ENCODE assay signal across 8 cellular contexts in the genomic region with DNA sequence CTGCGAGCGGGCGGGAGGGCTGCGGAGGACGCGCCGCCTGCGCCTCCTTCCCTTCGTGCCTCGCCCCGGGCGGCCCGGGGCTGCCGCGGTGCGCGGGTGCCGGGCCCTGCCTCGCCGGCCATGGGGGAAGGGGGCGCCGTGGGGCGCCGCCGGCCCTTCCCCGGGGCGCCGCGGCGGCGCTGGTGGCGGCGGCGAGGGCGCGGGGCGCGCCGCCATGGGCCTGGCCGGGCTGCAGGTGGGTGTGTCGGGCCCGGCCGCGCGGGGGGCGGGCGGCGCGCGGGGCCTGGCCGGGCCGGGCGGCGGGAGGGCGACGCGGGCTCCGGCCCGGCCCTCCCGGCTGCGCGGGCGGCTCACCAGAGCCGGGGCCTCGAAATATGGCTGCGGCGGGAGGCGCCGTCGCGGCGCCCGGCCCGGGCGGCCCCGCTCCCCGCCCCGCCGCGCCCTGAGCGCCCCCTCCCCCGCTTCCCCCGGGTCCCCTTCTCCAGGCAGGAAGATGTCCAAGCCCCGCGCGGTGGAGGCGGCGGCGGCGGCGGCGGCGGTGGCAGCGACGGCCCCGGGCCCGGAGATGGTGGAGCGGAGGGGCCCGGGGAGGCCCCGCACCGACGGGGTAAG. TPM values are rescaled to one million over a fixed set of nuclear protein-coding genes. Genes with fewer than 3 reads are reported as not detected.
DNase-seq lines count a peak whose midpoint lies in the region; ATAC-seq and TF ChIP-seq lines count a peak whose summit lies in the region.

No MANE protein-coding gene starts in this region.

- H4K20me1 ChIP-seq in SU-DHL-6 (ENCODE audit: low read depth, low read length): no peaks in the 10 kb centered on the region

- no peaks in the 10 kb centered on the region for H3K4me1 ChIP-seq in aorta (ENCODE audit: control insufficient read depth in 1 of 2, insufficient read depth in 2 of 2, low read length in 2 of 2)

- ATAC-seq in GM19397 (IDR thresholded peaks at IDR 0.05; ENCODE audit: unreplicated experiment) (peak; percentile 13), left colon (peak; percentile 2), aorta (ENCODE audit: low FRiP score) (no peak), GM19455 (IDR thresholded peaks at IDR 0.05; ENCODE audit: unreplicated experiment) (no peak)

- H3K79me2 ChIP-seq in SU-DHL-6 (ENCODE audit: insufficient read depth, low read length): peaks cover 12% of the 10 kb centered on the region

- POLR2A ChIA-PET in AG04450 (lab: Yijun Ruan, JAX): interaction anchor here (0.7 kb wide), 1 partner anchor 24 kb away, joined by 3 read pairs; no protein-coding TSS in a partner anchor

- peak overlapping the region; percentile 54 for H3K4me2 ChIP-seq in SU-DHL-6 (ENCODE audit: low read depth, low read length, poor library complexity, severe bottlenecking)

- peak overlapping the region; percentile 65 for H3K9ac ChIP-seq in SU-DHL-6 (ENCODE audit: low read length)

- H2AFZ ChIP-seq in SU-DHL-6 (ENCODE audit: low read depth, low read length, severe bottlenecking): no peak overlapping the region

- intact Hi-C loops in left colon (cut with DNase I, micrococcal nuclease) (no loop called here), aorta (cut with DNase I) (no loop called here)

- DNase-seq in AG04450 (ENCODE audit: low read depth, low spot score) (no peak), left colon (no peak), aorta (no peak), NCI-H1105 (lab: John Stamatoyannopoulos, UW) (no peak), EL (no peak)

- H3K27ac ChIP-seq in AG04450 (ENCODE audit: low read depth, low read length) (no peak overlapping the region), SU-DHL-6 (ENCODE audit: low read depth, low read length) (peak overlapping the region; percentile 56), aorta (ENCODE audit: low read depth in 1 of 2, low read length in 2 of 2) (peak overlapping the region; percentile 49 to 94)

- peaks cover 13% of the 10 kb centered on the region for H3F3A ChIP-seq in SU-DHL-6 (ENCODE audit: insufficient read depth)

- 0 to 1% methylated on average over 21 to 99 of the region's 102 CpGs for WGBS in aorta, 2 donors

- H3K9me3 ChIP-seq in AG04450 (ENCODE audit: control insufficient read depth, insufficient read depth, low read length) (no peaks in the 10 kb centered on the region; the same call in 1 of the 2 replicates), SU-DHL-6 (ENCODE audit: insufficient read depth, low read length) (no peaks in the 10 kb centered on the region), aorta (ENCODE audit: control insufficient read depth, low read length) (no peaks in the 10 kb centered on the region)

- H3K4me3 ChIP-seq in AG04450 (ENCODE audit: low read depth, low read length): peak overlapping the region; percentile 64
- H3K4me3 ChIP-seq in SU-DHL-6 (ENCODE audit: insufficient read depth, low read length, poor library complexity, severe bottlenecking): peak overlapping the region; percentile 58
- H3K4me3 ChIP-seq in aorta (ENCODE audit: low read length in 2 of 2): peak overlapping the region; percentile 96 to 97

- 0 out of 2 replicates have a peak, but pooled peaks cover 4% of the 10 kb centered on the region for H3K36me3 ChIP-seq in SU-DHL-6 (ENCODE audit: low read length)
- H3K36me3 ChIP-seq in aorta (ENCODE audit: control insufficient read depth in 1 of 2, insufficient read depth in 2 of 2, low read length in 1 of 2): peaks cover 0 to 3% of the 10 kb centered on the region in 2 donors

- no peaks in the 10 kb centered on the region for H3K27me3 ChIP-seq in AG04450 (ENCODE audit: control insufficient read depth, insufficient read depth, low read length)
- H3K27me3 ChIP-seq in SU-DHL-6 (ENCODE audit: low read length): no peaks in the 10 kb centered on the region
- no peaks in the 10 kb centered on the region for H3K27me3 ChIP-seq in aorta (ENCODE audit: control insufficient read depth in 1 of 2, insufficient read depth in 2 of 2, low read length in 1 of 2)

- no peak for TF ChIP-seq CTCF in AG04450 (IDR thresholded peaks at IDR 0.05; ENCODE audit: low read depth, low read length)
- TF ChIP-seq CTCF in SU-DHL-6 (IDR thresholded peaks at IDR 0.05; ENCODE audit: insufficient read depth, low read length, poor library complexity, severe bottlenecking): no peak

- CTCF ChIA-PET in AG04450 (lab: Charles Lee): no interaction called here

- H3K9me2 ChIP-seq in SU-DHL-6 (replicated peaks; ENCODE audit: insufficient read depth, low read length): no peaks in the 10 kb centered on the region

RNA-seq across cellular contexts. Expression of gene KMT5A, which starts 5.1 kb away (rescaled TPM):
- polyA plus RNA-seq in AG04450 (2011; rRNA removed) (26.5 and 30.6 TPM in 2 replicates), aorta (10 to 100 TPM; 23.7 to 58.1 TPM)
- 17.6 and 22.2 TPM in 2 replicates for polyA minus RNA-seq in AG04450 (2011; rRNA and poly(A)+ RNA removed)
- total RNA-seq in left colon (10 to 100 TPM; 38.3 to 52.0 TPM), aorta (10 to 100 TPM; 51.9 to 55.9 TPM)

RNA-seq across cellular contexts. Expression of gene SBNO1, which starts 24.4 kb away (rescaled TPM):
- 12.6 and 16.0 TPM in 2 replicates for polyA plus RNA-seq in AG04450 (2011; rRNA removed)
- polyA minus RNA-seq in AG04450 (2011; rRNA and poly(A)+ RNA removed): 19.3 and 28.0 TPM in 2 replicates
- 10 to 100 TPM; 28.3 to 31.0 TPM for total RNA-seq in left colon
- 10 to 100 TPM; 25.6 to 28.6 TPM for total RNA-seq in aorta
- polyA plus RNA-seq in aorta: 1 to 10 TPM; 4.0 to 4.2 TPM

RNA-seq across cellular contexts. Expression of gene RILPL2, which starts 47.4 kb away (rescaled TPM):
- polyA plus RNA-seq in AG04450 (2011; rRNA removed) (2.9 and 3.3 TPM in 2 replicates), aorta (10 to 100 TPM; 19.4 to 25.3 TPM)
- 0.92 and 1.2 TPM in 2 replicates for polyA minus RNA-seq in AG04450 (2011; rRNA and poly(A)+ RNA removed)
- total RNA-seq in left colon (1 to 10 TPM; 1.1 to 1.9 TPM), aorta (10 to 100 TPM; 12.6 to 13.7 TPM)

Comparison
In these comparisons a context has a peak if more than half of its experiments do, and no peak if none do; other contexts are left out.
1. ATAC-seq: peak in GM19397 (single experiment) and left colon (single experiment); none in aorta (single experiment) and GM19455 (single experiment).
2. RNA of gene RILPL2, which starts 47.4 kb away (total RNA-seq): 12.6 to 13.7 TPM in aorta; 1.1 to 1.9 TPM in left colon; every median in the first group is over 4 times any median in the second.
3. Peak in every context shown above with its lines, with median percentiles within 50 percentile points of each other: H3K4me3 ChIP-seq.